ENCODE assay signal across 18 cellular contexts in genomic region chr3:74692-75243, GRCh38.
"Had no signal": no experiment of that assay in that cellular context is flagged by ENCODE, and none has a peak within 500 bp of the region (broad histone marks: within the 10 kb centered on the region; RNA-seq: fewer than 3 reads in every experiment).

No MANE protein-coding gene starts in this region.

- H3K27ac Mint-ChIP-seq: activated CD4-positive, alpha-beta T cell treated with anti-CD3 and anti-CD28 coated beads, Interleukin-2, amount 10 ng/mL, durations not matched to agents 24 days and 14 days; naive thymus-derived CD4-positive, alpha-beta T cell; T-cell had no signal

- H3K4me3 ChIP-seq: breast epithelium, right lobe of liver, SK-N-MC, suprapubic skin had no signal

- FAIRE-seq: islet of Langerhans had no signal

- H3K36me3 Mint-ChIP-seq: naive thymus-derived CD4-positive, alpha-beta T cell; T-cell had no signal

- H3K4me3 Mint-ChIP-seq: activated CD4-positive, alpha-beta T cell treated with anti-CD3 and anti-CD28 coated beads, Interleukin-2, amount 10 ng/mL, durations not matched to agents 24 days and 14 days; naive thymus-derived CD4-positive, alpha-beta T cell; T-cell had no signal

- H3K4me1 ChIP-seq: breast epithelium had no signal

- H3K9me3 Mint-ChIP-seq: activated CD4-positive, alpha-beta T cell treated with anti-CD3 and anti-CD28 coated beads, Interleukin-2, amount 10 ng/mL, durations not matched to agents 24 days and 14 days had no signal

- ATAC-seq: naive thymus-derived CD4-positive, alpha-beta T cell; right lobe of liver; T-cell had no signal

- H3K9me3 ChIP-seq: breast epithelium, right lobe of liver, suprapubic skin had no signal

- H3K27me3 Mint-ChIP-seq: activated CD4-positive, alpha-beta T cell treated with anti-CD3 and anti-CD28 coated beads, Interleukin-2, amount 10 ng/mL, durations not matched to agents 24 days and 14 days had no signal

- DNase-seq: activated CD4-positive, alpha-beta T cell treated with anti-CD3 and anti-CD28 coated beads, Interleukin-2, amount 10 ng/mL, durations not matched to agents 24 days and 14 days; activated naive CD4-positive, alpha-beta T cell treated with anti-CD3 and anti-CD28 coated beads, Interleukin-2, amount 50 U/mL, for 16 hours; activated T-cell treated with anti-CD3 and anti-CD28 coated beads for 4 hours; amygdala; foreskin fibroblast; head of caudate nucleus; midbrain; naive thymus-derived CD4-positive, alpha-beta T cell; posterior cingulate gyrus; right lobe of liver; stimulated activated CD4-positive, alpha-beta T cell treated with anti-CD3 and anti-CD28 coated beads, Interleukin-2, amount 100 ng/mL, for 24 hours; stimulated activated naive CD4-positive, alpha-beta T cell; T-cell had no signal

- H3K4me1 Mint-ChIP-seq: activated CD4-positive, alpha-beta T cell treated with anti-CD3 and anti-CD28 coated beads, Interleukin-2, amount 10 ng/mL, durations not matched to agents 24 days and 14 days; naive thymus-derived CD4-positive, alpha-beta T cell; T-cell had no signal

- H3K27ac ChIP-seq: right lobe of liver, SK-N-MC, suprapubic skin, VCaP had no signal

- H3K27me3 ChIP-seq: breast epithelium, right lobe of liver, suprapubic skin had no signal

- H3K36me3 ChIP-seq: breast epithelium, right lobe of liver, suprapubic skin had no signal
